9 cellular contexts compared by ENCODE assay signal in genomic region chr20:2470051-2470431, GRCh38. TPM values are rescaled to one million over a fixed set of nuclear protein-coding genes. Genes with fewer than 3 reads are reported as not detected.
DNase-seq lines count a peak whose midpoint lies in the region; FAIRE-seq and TF ChIP-seq lines count a peak whose summit lies in the region.
"Had no signal": no experiment of that assay in that cellular context is flagged by ENCODE, and none has a peak within 500 bp of the region (broad histone marks: within the 10 kb centered on the region; RNA-seq: fewer than 3 reads in every experiment).

No MANE protein-coding gene starts in this region.

- no peak for TF ChIP-seq CTCF in DOHH2 (IDR thresholded peaks at IDR 0.05; ENCODE audit: low read depth, low read length, poor library complexity, severe bottlenecking)
- TF ChIP-seq CTCF in NB4 (IDR thresholded peaks at IDR 0.05; ENCODE audit: low read depth, low read length): no peak
- TF ChIP-seq CTCF in mammary epithelial cell (conservative IDR thresholded peaks at IDR 0.05 in 1 of 2, IDR thresholded peaks at IDR 0.05 in 1 of 2; ENCODE audit: extremely low read depth in 1 of 2, insufficient read depth in 1 of 2, low read depth in 1 of 2, low read length in 2 of 2): no peak
- TF ChIP-seq CTCF in keratinocyte (optimal IDR thresholded peaks at IDR 0.05 in 1 of 3, IDR thresholded peaks at IDR 0.05 in 1 of 3, conservative IDR thresholded peaks at IDR 0.05 in 1 of 3; ENCODE audit: extremely low read depth in 1 of 3, insufficient read depth in 2 of 3, low read length in 3 of 3): no peak

- H3K9me2 ChIP-seq in DOHH2 (replicated peaks; ENCODE audit: control insufficient read depth, low read length): no peaks in the 10 kb centered on the region

- H3K9ac ChIP-seq in mammary epithelial cell (ENCODE audit: insufficient read depth, low read length) (peak overlapping the region; percentile 93), keratinocyte (ENCODE audit: control insufficient read depth, extremely low read depth, insufficient read depth, low read length) (peak overlapping the region; percentile 99)

- H3K9me3 ChIP-seq in DOHH2 (ENCODE audit: control insufficient read depth, insufficient read depth, low read length) (no peaks in the 10 kb centered on the region), mammary epithelial cell (replicated peaks; ENCODE audit: insufficient read depth, low read length) (no peaks in the 10 kb centered on the region), keratinocyte (ENCODE audit: control insufficient read depth, low read depth, low read length) (no peaks in the 10 kb centered on the region)

- 2% methylated on average over 16 of the region's 16 CpGs for WGBS in mammary epithelial cell (ENCODE audit: low coverage, missing lambda C conversion rate)

- intact Hi-C loops in mammary epithelial cell (cut with micrococcal nuclease): loop anchor here (1.0 kb wide), 1 partner anchor 181 kb away; no protein-coding TSS in a partner anchor

- H3K36me3 ChIP-seq in DOHH2 (ENCODE audit: control insufficient read depth, low read length) (peaks cover 58% of the 10 kb centered on the region), mammary epithelial cell (ENCODE audit: insufficient read depth, low read length) (peaks cover 27% of the 10 kb centered on the region), keratinocyte (ENCODE audit: control insufficient read depth in 2 of 2, extremely low read depth in 1 of 2, insufficient read depth in 2 of 2, low read length in 2 of 2) (peaks cover 19 to 31% of the 10 kb centered on the region in 2 experiments)

- H3K4me3 ChIP-seq in DOHH2 (ENCODE audit: low read length) (peak overlapping the region; percentile 97), NB4 (ENCODE audit: low read depth, low read length) (peak overlapping the region; percentile 98), mammary epithelial cell (replicated peaks in 1 of 3; ENCODE audit: insufficient read depth in 1 of 3, low read depth in 2 of 3, low read length in 3 of 3) (peak overlapping the region; percentile 73 to 94 (median 83)), keratinocyte (ENCODE audit: control insufficient read depth in 2 of 3, extremely low read depth in 1 of 3, insufficient read depth in 2 of 3, low read depth in 1 of 3, low read length in 3 of 3) (peak overlapping the region; percentile 75 to 94 (median 81))

- FAIRE-seq in H54 (lab: Jason Lieb, UNC): no peak
- FAIRE-seq in keratinocyte (lab: Jason Lieb, UNC): no peak
- FAIRE-seq: colon had no signal

- no peaks in the 10 kb centered on the region for H3K9me1 ChIP-seq in keratinocyte (ENCODE audit: control insufficient read depth, extremely low read depth, insufficient read depth, low read length)

- 0 out of 2 replicates have a peak, but pooled peaks have one; percentile 14 for TF ChIP-seq POLR2A in H54 (IDR thresholded peaks at IDR 0.05; ENCODE audit: low read depth, low read length)
- no peak for TF ChIP-seq POLR2A in NB4 (IDR thresholded peaks at IDR 0.05; ENCODE audit: extremely low read depth, insufficient read length)

- H3K79me2 ChIP-seq in DOHH2 (ENCODE audit: control insufficient read depth, low read length) (peaks cover 77% of the 10 kb centered on the region), mammary epithelial cell (ENCODE audit: insufficient read depth, low read length) (peaks cover 55% of the 10 kb centered on the region), keratinocyte (ENCODE audit: control insufficient read depth, insufficient read depth, low read length) (peaks cover 52% of the 10 kb centered on the region)

- in situ Hi-C loops in mammary epithelial cell (cut with MboI; ENCODE audit: low sequenced_read_pairs in 2 of 2): no loop called here

- dilution Hi-C loops in mammary epithelial cell (cut with HindIII; ENCODE audit: low sequenced_read_pairs) (no loop called here), keratinocyte (cut with MboI; ENCODE audit: extremely low pct_ligation_motif_present, low sequenced_read_pairs) (no loop called here)

- H3F3A ChIP-seq in DOHH2 (ENCODE audit: control insufficient read depth, insufficient read depth): peaks cover 49% of the 10 kb centered on the region

- no peaks in the 10 kb centered on the region for H3K27me3 ChIP-seq in DOHH2 (ENCODE audit: control insufficient read depth, low read length)
- no peaks in the 10 kb centered on the region for H3K27me3 ChIP-seq in mammary epithelial cell (ENCODE audit: insufficient read depth, low read length)
- no peaks in the 10 kb centered on the region for H3K27me3 ChIP-seq in keratinocyte (ENCODE audit: control insufficient read depth, extremely low read depth, insufficient read depth, low read length)

- H4K20me1 ChIP-seq in DOHH2 (ENCODE audit: control insufficient read depth, insufficient read depth, low read depth, low read length) (peaks cover 33% of the 10 kb centered on the region), mammary epithelial cell (ENCODE audit: insufficient read depth, low read length) (peaks cover 25% of the 10 kb centered on the region), keratinocyte (ENCODE audit: control insufficient read depth, extremely low read depth, insufficient read depth, low read length) (peaks cover 25% of the 10 kb centered on the region)

- H2AFZ ChIP-seq in mammary epithelial cell (ENCODE audit: low read depth, low read length): peak overlapping the region; percentile 74
- peak overlapping the region; percentile 88 for H2AFZ ChIP-seq in keratinocyte (ENCODE audit: control insufficient read depth, low read length)

- H3K4me1 ChIP-seq in DOHH2 (ENCODE audit: control insufficient read depth, low read length): peaks cover 67% of the 10 kb centered on the region
- peaks cover 19% of the 10 kb centered on the region for H3K4me1 ChIP-seq in mammary epithelial cell (ENCODE audit: insufficient read depth, low read length)
- peaks cover 26% of the 10 kb centered on the region for H3K4me1 ChIP-seq in keratinocyte (ENCODE audit: control insufficient read depth, extremely low read depth, insufficient read depth, low read length)

- DNase-seq in H54 (ENCODE audit: insufficient read length, low spot score) (peak; percentile 41), NB4 (ENCODE audit: low read depth) (peak; percentile 85), UCSD-AML1 (lab: John Stamatoyannopoulos, UW; ENCODE audit: unreplicated experiment) (peak; percentile 68), mammary epithelial cell (peak; percentile 54), keratinocyte (ENCODE audit: low read depth, low spot score) (no peak), cerebellar nuclear complex (lab: John Stamatoyannopoulos, UW) (no peak)
- peak; percentile 7 to 47 (median 35) for DNase-seq in stimulated activated CD4-positive, alpha-beta T cell treated with anti-CD3 and anti-CD28 coated beads, Interleukin-1b, Interleukin-23, amount 100 ng/mL, for 24 hours (ENCODE audit: low read depth in 4 of 4, low spot score in 1 of 4)

- CTCF ChIA-PET in mammary epithelial cell (lab: Charles Lee; ENCODE audit: low non-redundant PET): no interaction called here

- H3K27ac ChIP-seq in DOHH2 (ENCODE audit: low read depth, low read length): peak overlapping the region; percentile 81
- peak overlapping the region; percentile 88 for H3K27ac ChIP-seq in mammary epithelial cell (ENCODE audit: insufficient read depth, low read depth, low read length)
- H3K27ac ChIP-seq in keratinocyte (ENCODE audit: control insufficient read depth, insufficient read depth, low read length): peak overlapping the region; percentile 96

- peak overlapping the region; percentile 75 for H3K4me2 ChIP-seq in DOHH2 (ENCODE audit: low read length)
- peak overlapping the region; percentile 95 for H3K4me2 ChIP-seq in mammary epithelial cell (ENCODE audit: insufficient read depth, low read depth, low read length)
- peak overlapping the region; percentile 91 for H3K4me2 ChIP-seq in keratinocyte (ENCODE audit: control insufficient read depth, extremely low read depth, insufficient read depth, low read depth, low read length)

- no TSS peak for BruUV-seq in mammary epithelial cell (replicated peaks; lab: Mats Ljungman, UMichigan)

RNA-seq across cellular contexts. Expression of gene SNRPB, which starts 0.5 kb away (rescaled TPM):
- 100 to 1,000 TPM in 1 of 2 donors, 10 to 100 TPM in 1; 90.7 to 216 TPM for total RNA-seq in mammary epithelial cell
- polyA plus RNA-seq in mammary epithelial cell (232 TPM), keratinocyte (149 to 209 TPM (median 199 TPM) in 3 replicates)
- polyA minus RNA-seq in mammary epithelial cell (80.9 TPM), keratinocyte (49.4 to 63.1 TPM (median 50.7 TPM) in 3 replicates)
- polyA plus RNA-seq in keratinocyte (2011; ENCODE audit: low read depth): 204 TPM
- polyA plus RNA-seq in keratinocyte (2011; cell fraction: cytosol; rRNA removed): 87.8 and 149 TPM in 2 replicates
- 86.3 and 96.9 TPM in 2 replicates for polyA plus RNA-seq in keratinocyte (2011; cell fraction: nucleus; rRNA removed)
- 110 and 165 TPM in 2 replicates for polyA plus RNA-seq in keratinocyte (2012; ENCODE audit: low replicate concordance)
- 78.1 TPM for polyA minus RNA-seq in keratinocyte (2011; cell fraction: cytosol; rRNA and poly(A)+ RNA removed)
- polyA minus RNA-seq in keratinocyte (2011; cell fraction: nucleus; rRNA and poly(A)+ RNA removed): 18.5 and 20.8 TPM in 2 replicates

RNA-seq across cellular contexts. Expression of gene ZNF343, which starts 38.7 kb away (rescaled TPM):
- 10 to 100 TPM; 12.0 to 12.9 TPM for total RNA-seq in mammary epithelial cell
- polyA plus RNA-seq in mammary epithelial cell: 7.9 TPM
- 52.2 TPM for polyA minus RNA-seq in mammary epithelial cell
- 9.0 to 12.2 TPM (median 11.7 TPM) in 3 replicates for polyA plus RNA-seq in keratinocyte
- polyA plus RNA-seq in keratinocyte (2011; ENCODE audit: low read depth): 6.1 TPM
- polyA plus RNA-seq in keratinocyte (2011; cell fraction: cytosol; rRNA removed): 7.2 and 11.2 TPM in 2 replicates
- 22.4 and 24.6 TPM in 2 replicates for polyA plus RNA-seq in keratinocyte (2011; cell fraction: nucleus; rRNA removed)
- polyA plus RNA-seq in keratinocyte (2012; ENCODE audit: low replicate concordance): 6.8 and 8.4 TPM in 2 replicates
- polyA minus RNA-seq in keratinocyte: 9.3 to 23.8 TPM (median 16.0 TPM) in 3 replicates
- polyA minus RNA-seq in keratinocyte (2011; cell fraction: cytosol; rRNA and poly(A)+ RNA removed): 13.4 TPM
- polyA minus RNA-seq in keratinocyte (2011; cell fraction: nucleus; rRNA and poly(A)+ RNA removed): 9.7 and 13.7 TPM in 2 replicates

Comparison
In these comparisons a context has a peak if more than half of its experiments do, and no peak if none do; other contexts are left out.
1. DNase-seq: peak in H54 (single experiment), NB4 (single experiment), UCSD-AML1 (single experiment), mammary epithelial cell (single experiment) and stimulated activated CD4-positive, alpha-beta T cell treated with anti-CD3 and anti-CD28 coated beads, Interleukin-1b, Interleukin-23, amount 100 ng/mL, for 24 hours (4 of 4); none in keratinocyte (single experiment) and cerebellar nuclear complex (0 of 2).
2. Peak in every context shown above with its lines, with median percentiles within 50 percentile points of each other: H3K27ac ChIP-seq, H3K4me2 ChIP-seq and H3K4me3 ChIP-seq.